ENCODE assay signal across 15 cellular contexts in the genomic region with DNA sequence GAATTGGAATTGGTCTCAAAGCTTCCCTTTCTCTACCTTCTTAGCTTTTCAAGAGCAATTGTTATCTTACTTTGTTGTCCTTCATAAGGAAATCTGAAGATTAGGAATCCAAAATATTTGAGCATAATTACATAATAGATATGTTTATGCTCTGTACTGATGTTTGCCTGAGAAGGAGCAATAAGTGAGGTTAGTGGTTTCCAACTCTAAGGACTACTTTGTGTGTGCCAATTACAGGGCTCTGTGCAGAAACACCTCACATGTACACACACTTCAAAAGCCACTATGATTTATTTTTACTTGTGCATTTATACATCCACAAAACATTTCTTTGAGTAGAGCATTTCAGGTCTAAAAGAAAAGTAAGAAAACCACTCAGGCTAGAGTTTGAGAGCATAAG. TPM values are rescaled to one million over a fixed set of nuclear protein-coding genes. Genes with fewer than 3 reads are reported as not detected.
DNase-seq lines count a peak whose midpoint lies in the region; ATAC-seq and TF ChIP-seq lines count a peak whose summit lies in the region.
"Had no signal": no experiment of that assay in that cellular context is flagged by ENCODE, and none has a peak within 500 bp of the region (broad histone marks: within the 10 kb centered on the region; RNA-seq: fewer than 3 reads in every experiment).

No MANE protein-coding gene starts in this region.

- no peaks in the 10 kb centered on the region for H3K27me3 ChIP-seq in BLaER1
- H3K27me3 ChIP-seq in hepatocyte = no peaks in the 10 kb centered on the region
- no peaks in the 10 kb centered on the region for H3K27me3 ChIP-seq in smooth muscle cell (ENCODE audit: low read depth)
- H3K27me3 ChIP-seq in Peyer's patch = no peaks in the 10 kb centered on the region

- POLR2A ChIA-PET in OCI-LY7 (lab: Charles Lee) = interaction anchor here (1.5 to 2.5 kb wide), 4 partner anchors 8 to 83 kb away, joined by 3 to 7 read pairs (median 4); no protein-coding TSS in a partner anchor

- peaks cover 11% of the 10 kb centered on the region for H3F3A ChIP-seq in smooth muscle cell (ENCODE audit: low read depth)

- H3K36me3 ChIP-seq in BLaER1 (no peaks in the 10 kb centered on the region), OCI-LY7 (ENCODE audit: insufficient read depth, low read length) (peaks cover 92% of the 10 kb centered on the region), hepatocyte (replicated peaks; ENCODE audit: insufficient read depth, low read depth) (no peaks in the 10 kb centered on the region), smooth muscle cell (ENCODE audit: low read depth) (no peaks in the 10 kb centered on the region), Peyer's patch (peaks cover 0 to 12% (median 0%) of the 10 kb centered on the region in 3 donors)

- CTCF ChIA-PET in OCI-LY7 (lab: Charles Lee; ENCODE audit: unreplicated experiment) = no interaction called here

- H3K27ac ChIP-seq in BLaER1 (no peak overlapping the region), OCI-LY7 (ENCODE audit: low read depth, low read length, poor library complexity, severe bottlenecking) (no peak overlapping the region), hepatocyte (peak overlapping the region; percentile 96), smooth muscle cell (ENCODE audit: low read depth) (peak overlapping the region; percentile 97), Peyer's patch (no peak overlapping the region)
- H3K27ac ChIP-seq: A549 had no signal

- H3K79me2 ChIP-seq in OCI-LY7 (ENCODE audit: insufficient read depth, low read depth, low read length) = peaks cover 11% of the 10 kb centered on the region; the same call in 1 of the 2 replicates
- H3K79me2 ChIP-seq in hepatocyte = no peaks in the 10 kb centered on the region
- no peaks in the 10 kb centered on the region for H3K79me2 ChIP-seq in smooth muscle cell (ENCODE audit: low read depth)

- H2AFZ ChIP-seq in OCI-LY7 (ENCODE audit: low read length) = no peak overlapping the region
- H2AFZ ChIP-seq in hepatocyte = no peak overlapping the region
- H2AFZ ChIP-seq in smooth muscle cell (ENCODE audit: low read depth) = no peak overlapping the region

- no TSS peak for BruUV-seq in OCI-LY7 (replicated peaks; lab: Mats Ljungman, UMichigan)

- intact Hi-C loops in OCI-LY7 (cut with micrococcal nuclease; ENCODE audit: unreplicated experiment) = no loop called here

- no peak for ATAC-seq in GM18519 (IDR thresholded peaks at IDR 0.05; ENCODE audit: low FRiP score, unreplicated experiment)
- ATAC-seq: A549; CD8-positive, alpha-beta T cell; PC-3 had no signal

- no peak for TF ChIP-seq CTCF in OCI-LY7 (conservative IDR thresholded peaks at IDR 0.05; ENCODE audit: low read length)
- no peak for TF ChIP-seq CTCF in hepatocyte (IDR thresholded peaks at IDR 0.05; ENCODE audit: poor library complexity)
- TF ChIP-seq CTCF in smooth muscle cell (IDR thresholded peaks at IDR 0.05; ENCODE audit: borderline replicate concordance, insufficient read depth, poor library complexity, severe bottlenecking) = no peak
- TF ChIP-seq CTCF in Peyer's patch (IDR thresholded peaks at IDR 0.05) = no peak

- DNase-seq in OCI-LY7 (ENCODE audit: low spot score) (no peak), hepatocyte (ENCODE audit: low spot score) (no peak), smooth muscle cell (lab: John Stamatoyannopoulos, UW; ENCODE audit: unreplicated experiment) (no peak), Peyer's patch (no peak), T-helper 2 cell (no peak)
- no peak for DNase-seq in stimulated activated naive CD4-positive, alpha-beta T cell treated with Interleukin-2 at 50 U/mL for 16 hours (lab: John Stamatoyannopoulos, UW)
- DNase-seq: CD8-positive, alpha-beta T cell; H9; NCI-H1436; NCI-H2029 treated with DMSO at 0.1 percent for 48 hours; NCI-H526; PC-3 had no signal

- H4K20me1 ChIP-seq in BLaER1 (no peaks in the 10 kb centered on the region), OCI-LY7 (ENCODE audit: insufficient read depth, low read length) (no peaks in the 10 kb centered on the region), hepatocyte (ENCODE audit: insufficient read depth, poor library complexity, severe bottlenecking) (no peaks in the 10 kb centered on the region), smooth muscle cell (ENCODE audit: low read depth) (no peaks in the 10 kb centered on the region)

- H3K9ac ChIP-seq in BLaER1 = no peak overlapping the region
- no peak overlapping the region for H3K9ac ChIP-seq in smooth muscle cell (ENCODE audit: low read depth)

- H3K9me3 ChIP-seq in BLaER1 (peaks cover 5% of the 10 kb centered on the region), OCI-LY7 (ENCODE audit: low read length) (no peaks in the 10 kb centered on the region; the same call in 1 of the 2 replicates), hepatocyte (ENCODE audit: low read depth) (no peaks in the 10 kb centered on the region), smooth muscle cell (replicated peaks; ENCODE audit: low read depth) (peaks cover 5% of the 10 kb centered on the region), Peyer's patch (no peaks in the 10 kb centered on the region)
- H3K9me3 ChIP-seq: A549 had no signal

- peak overlapping the region; percentile 27; the same call in 1 of the 2 replicates for H3K4me2 ChIP-seq in BLaER1
- H3K4me2 ChIP-seq in OCI-LY7 (ENCODE audit: low read length) = peak overlapping the region; percentile 43
- H3K4me2 ChIP-seq in hepatocyte = no peak overlapping the region
- H3K4me2 ChIP-seq in smooth muscle cell = no peak overlapping the region
- H3K4me2 ChIP-seq: A549 had no signal

- no peak overlapping the region for H3K4me3 ChIP-seq in BLaER1
- H3K4me3 ChIP-seq in OCI-LY7 (ENCODE audit: low read depth, low read length, poor library complexity, severe bottlenecking) = no peak overlapping the region
- H3K4me3 ChIP-seq in hepatocyte = no peak overlapping the region
- H3K4me3 ChIP-seq in smooth muscle cell = no peak overlapping the region
- H3K4me3 ChIP-seq in Peyer's patch = no peak overlapping the region
- H3K4me3 ChIP-seq: A549 had no signal

- TF ChIP-seq POLR2A in Peyer's patch (IDR thresholded peaks at IDR 0.05) = no peak

- H3K9me2 ChIP-seq in OCI-LY7 (ENCODE audit: insufficient read depth, low read length) (no peaks in the 10 kb centered on the region), hepatocyte (replicated peaks; ENCODE audit: insufficient read depth) (no peaks in the 10 kb centered on the region)

- peaks cover 12% of the 10 kb centered on the region for H3K4me1 ChIP-seq in BLaER1
- peaks cover 49% of the 10 kb centered on the region for H3K4me1 ChIP-seq in OCI-LY7 (ENCODE audit: insufficient read depth, low read length, poor library complexity, severe bottlenecking)
- H3K4me1 ChIP-seq in hepatocyte (ENCODE audit: insufficient read depth) = peaks cover 15% of the 10 kb centered on the region
- H3K4me1 ChIP-seq in smooth muscle cell (ENCODE audit: low read depth) = peaks cover 9% of the 10 kb centered on the region
- no peaks in the 10 kb centered on the region for H3K4me1 ChIP-seq in Peyer's patch
- H3K4me1 ChIP-seq: A549 had no signal

RNA-seq across cellular contexts. Expression of gene MME, which starts 49.9 kb away (rescaled TPM):
- 118 TPM in 2 replicates for total RNA-seq in OCI-LY7 (2014; rRNA removed; shearing (Covaris generic))
- total RNA-seq in OCI-LY7 (2022) = 84.4 and 117 TPM in 2 replicates
- total RNA-seq in hepatocyte = 223 and 250 TPM in 2 replicates
- polyA plus RNA-seq in hepatocyte = 135 TPM in 2 replicates
- 136 and 185 TPM in 2 replicates for total RNA-seq in smooth muscle cell
- 62.0 and 79.2 TPM in 2 replicates for polyA plus RNA-seq in smooth muscle cell
- 1,000 to 10,000 TPM in 1 of 4 donors, 100 to 1,000 TPM in 2, 10 to 100 TPM in 1; 19.0 to 1,011 (median 511) TPM for total RNA-seq in Peyer's patch
- polyA plus RNA-seq: A549 had no signal

Comparison
In these comparisons a context has a peak if more than half of its experiments do, and no peak if none do; other contexts are left out.
1. H3K27ac ChIP-seq: peak in hepatocyte (single experiment) and smooth muscle cell (single experiment); none in BLaER1 (single experiment), OCI-LY7 (single experiment) and Peyer's patch (0 of 4).
2. H3K4me2 ChIP-seq: peak in BLaER1 (single experiment) and OCI-LY7 (single experiment); none in hepatocyte (single experiment) and smooth muscle cell (single experiment).